Comparison of ENCODE assay signal across 25 cellular contexts in the genomic region with DNA sequence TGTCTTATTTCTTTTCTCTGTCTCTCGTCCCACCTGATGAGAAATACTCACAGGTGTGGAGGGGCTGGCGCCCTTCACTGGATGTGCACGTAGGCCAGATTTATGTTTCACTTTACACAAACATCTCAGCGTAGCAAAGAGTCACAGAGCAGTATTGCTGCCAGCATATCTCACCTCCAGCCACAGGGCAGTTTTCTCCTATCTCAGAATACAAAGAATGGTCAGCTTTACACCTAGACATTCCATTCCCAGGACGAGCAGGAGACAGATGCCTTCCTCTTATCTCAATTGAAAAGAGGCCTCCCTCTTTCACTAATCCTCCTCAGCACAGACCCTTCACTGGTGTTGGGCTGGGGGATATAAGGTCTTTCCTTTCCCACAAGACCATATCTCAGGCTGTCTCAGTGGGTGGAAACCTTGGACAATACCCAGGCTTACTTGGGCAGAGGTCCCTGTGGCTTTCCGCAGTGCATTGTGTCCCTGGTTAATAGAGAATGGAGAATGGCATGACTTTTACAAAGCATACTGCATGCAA. TPM values are rescaled to one million over a fixed set of nuclear protein-coding genes. Genes with fewer than 3 reads are reported as not detected.
DNase-seq lines count a peak whose midpoint lies in the region; ATAC-seq and TF ChIP-seq lines count a peak whose summit lies in the region.
"Had no signal": no experiment of that assay in that cellular context is flagged by ENCODE, and none has a peak within 500 bp of the region (broad histone marks: within the 10 kb centered on the region; RNA-seq: fewer than 3 reads in every experiment).

No MANE protein-coding gene starts in this region.

- POLR2A ChIA-PET in Caco-2 (lab: Charles Lee): no interaction called here
- POLR2A ChIA-PET in activated CD8-positive, alpha-beta T cell treated with anti-CD3 and anti-CD28 coated beads, Interleukin-2, amount 10 ng/mL, durations not matched to agents 7 days and 5 days (lab: Charles Lee): no interaction called here
- POLR2A ChIA-PET in naive thymus-derived CD4-positive, alpha-beta T cell (lab: Charles Lee): no interaction called here

- peak in 1 of 2 experiments; percentile 15 for DNase-seq in Caco-2
- no peak for DNase-seq in activated CD8-positive, alpha-beta T cell treated with anti-CD3 and anti-CD28 coated beads, Interleukin-2, amount 10 ng/mL, durations not matched to agents 7 days and 5 days
- DNase-seq in naive thymus-derived CD4-positive, alpha-beta T cell: no peak
- no peak for DNase-seq in NCI-H1436 (lab: John Stamatoyannopoulos, UW)
- no peak for DNase-seq in NCI-H748 treated with DMSO at 0.1 percent for 48 hours (lab: John Stamatoyannopoulos, UW)
- DNase-seq: activated naive CD4-positive, alpha-beta T cell treated with anti-CD3 and anti-CD28 coated beads for 36 hours; activated T-cell treated with anti-CD3 and anti-CD28 coated beads, Interleukin-2, amount 50 U/mL, for 48 hours; aorta; DMS 273 treated with DMSO at 0.1 percent for 48 hours; head of caudate nucleus; KBM-7; mesenchymal stem cell; MM.1S; naive B cell; NCI-H146; NCI-H2171 treated with DMSO at 0.1 percent for 48 hours; NCI-H524 treated with DMSO at 0.1 percent for 48 hours; pancreas; stimulated activated naive CD8-positive, alpha-beta T cell treated with anti-CD3 and anti-CD28 coated beads, Interleukin-15, Interleukin-2, amounts not matched to agents 100 U/mL and 50 U/mL, for 24 hours had no signal

- H3K4me2 ChIP-seq in BLaER1: peak overlapping the region; percentile 43

- peaks cover 43% of the 10 kb centered on the region for H3K9me3 Mint-ChIP-seq in Caco-2 (ENCODE audit: unreplicated experiment)
- H3K9me3 Mint-ChIP-seq in activated CD8-positive, alpha-beta T cell treated with anti-CD3 and anti-CD28 coated beads, Interleukin-2, amount 10 ng/mL, durations not matched to agents 7 days and 5 days (ENCODE audit: insufficient read depth): peaks cover 28% of the 10 kb centered on the region
- H3K9me3 Mint-ChIP-seq in naive thymus-derived CD4-positive, alpha-beta T cell: peaks cover 0 to 33% (median 0%) of the 10 kb centered on the region in 11 donors

- peaks cover 23% of the 10 kb centered on the region for H3K4me1 Mint-ChIP-seq in Caco-2 (ENCODE audit: low read depth, unreplicated experiment)
- peaks cover 38% of the 10 kb centered on the region for H3K4me1 Mint-ChIP-seq in activated CD8-positive, alpha-beta T cell treated with anti-CD3 and anti-CD28 coated beads, Interleukin-2, amount 10 ng/mL, durations not matched to agents 7 days and 5 days (ENCODE audit: low read depth)
- peaks cover 7 to 30% (median 21%) of the 10 kb centered on the region in 7 donors for H3K4me1 Mint-ChIP-seq in naive thymus-derived CD4-positive, alpha-beta T cell
- H3K4me1 Mint-ChIP-seq: naive B cell had no signal

- ATAC-seq in activated CD8-positive, alpha-beta T cell treated with anti-CD3 and anti-CD28 coated beads, Interleukin-2, amount 10 ng/mL, durations not matched to agents 7 days and 5 days: no peak
- no peak for ATAC-seq in naive thymus-derived CD4-positive, alpha-beta T cell
- ATAC-seq in HG03097 (IDR thresholded peaks at IDR 0.05; ENCODE audit: low FRiP score, unreplicated experiment) (no peak), GM19463 (IDR thresholded peaks at IDR 0.05; ENCODE audit: unreplicated experiment) (no peak)
- ATAC-seq: pancreas; sciatic nerve; stimulated activated naive CD8-positive, alpha-beta T cell treated with anti-CD3 and anti-CD28 coated beads, Interleukin-15, Interleukin-2, amounts not matched to agents 100 U/mL and 50 U/mL, for 24 hours had no signal

- no peaks in the 10 kb centered on the region for H3K27me3 Mint-ChIP-seq in Caco-2 (ENCODE audit: insufficient read depth, unreplicated experiment)
- peaks cover 2% of the 10 kb centered on the region for H3K27me3 Mint-ChIP-seq in activated CD8-positive, alpha-beta T cell treated with anti-CD3 and anti-CD28 coated beads, Interleukin-2, amount 10 ng/mL, durations not matched to agents 7 days and 5 days (ENCODE audit: low read depth)
- no peaks in the 10 kb centered on the region for H3K27me3 Mint-ChIP-seq in naive thymus-derived CD4-positive, alpha-beta T cell

- BruUV-seq in Caco-2 (replicated peaks; lab: Mats Ljungman, UMichigan): no TSS peak

- CTCF ChIA-PET in Caco-2 (lab: Charles Lee): no interaction called here
- CTCF ChIA-PET in activated CD8-positive, alpha-beta T cell treated with anti-CD3 and anti-CD28 coated beads, Interleukin-2, amount 10 ng/mL, durations not matched to agents 7 days and 5 days (lab: Charles Lee): no interaction called here
- CTCF ChIA-PET in naive thymus-derived CD4-positive, alpha-beta T cell (lab: Charles Lee): no interaction called here

- no peaks in the 10 kb centered on the region for H4K20me1 ChIP-seq in BLaER1

- H3K27me3 ChIP-seq in BLaER1 (no peaks in the 10 kb centered on the region), Caco-2 (replicated peaks; ENCODE audit: control insufficient read depth, insufficient read depth, low read length) (no peaks in the 10 kb centered on the region)
- no peaks in the 10 kb centered on the region for H3K27me3 ChIP-seq in naive thymus-derived CD4-positive, alpha-beta T cell (ENCODE audit: control insufficient read depth in 2 of 2, insufficient read depth in 2 of 2, low read length in 2 of 2)
- H3K27me3 ChIP-seq: pancreas had no signal

- H3K36me3 Mint-ChIP-seq in Caco-2 (ENCODE audit: insufficient read depth, unreplicated experiment): peaks cover 6% of the 10 kb centered on the region
- peaks cover 15% of the 10 kb centered on the region for H3K36me3 Mint-ChIP-seq in activated CD8-positive, alpha-beta T cell treated with anti-CD3 and anti-CD28 coated beads, Interleukin-2, amount 10 ng/mL, durations not matched to agents 7 days and 5 days (ENCODE audit: low read depth)
- peaks cover 0 to 10% (median 0%) of the 10 kb centered on the region in 5 donors for H3K36me3 Mint-ChIP-seq in naive thymus-derived CD4-positive, alpha-beta T cell
- H3K36me3 Mint-ChIP-seq: naive B cell had no signal

- H3K9me3 ChIP-seq in BLaER1: no peaks in the 10 kb centered on the region
- H3K9me3 ChIP-seq in Caco-2: peaks cover 12% of the 10 kb centered on the region; the same call in 1 of the 2 replicates
- no peaks in the 10 kb centered on the region for H3K9me3 ChIP-seq in naive thymus-derived CD4-positive, alpha-beta T cell (ENCODE audit: control insufficient read depth in 2 of 3, low read length in 3 of 3)
- H3K9me3 ChIP-seq: pancreas, thoracic aorta had no signal

- peaks cover 14% of the 10 kb centered on the region for H3K4me1 ChIP-seq in BLaER1
- H3K4me1 ChIP-seq in Caco-2: peaks cover 27% of the 10 kb centered on the region
- H3K4me1 ChIP-seq in naive thymus-derived CD4-positive, alpha-beta T cell (ENCODE audit: control insufficient read depth in 2 of 2, insufficient read depth in 2 of 2, low read length in 2 of 2): no peaks in the 10 kb centered on the region
- H3K4me1 ChIP-seq: pancreas had no signal

- H3K4me3 Mint-ChIP-seq in Caco-2 (ENCODE audit: unreplicated experiment): peak overlapping the region; percentile 56
- no peak overlapping the region for H3K4me3 Mint-ChIP-seq in activated CD8-positive, alpha-beta T cell treated with anti-CD3 and anti-CD28 coated beads, Interleukin-2, amount 10 ng/mL, durations not matched to agents 7 days and 5 days
- H3K4me3 Mint-ChIP-seq in naive thymus-derived CD4-positive, alpha-beta T cell: peak overlapping the region in 2 of 10 donors; percentile 10 to 24
- H3K4me3 Mint-ChIP-seq: activated naive CD4-positive, alpha-beta T cell treated with anti-CD3 and anti-CD28 coated beads for 36 hours; naive B cell had no signal

- no peak overlapping the region for H3K9ac ChIP-seq in BLaER1

- TF ChIP-seq CTCF in Caco-2 (IDR thresholded peaks at IDR 0.05; ENCODE audit: insufficient read depth in 1 of 2, low read depth in 1 of 2, low read length in 1 of 2, severe bottlenecking in 1 of 2, unreplicated experiment in 1 of 2): no peak

- no peak overlapping the region for H3K27ac ChIP-seq in BLaER1
- H3K27ac ChIP-seq in naive thymus-derived CD4-positive, alpha-beta T cell (ENCODE audit: low read depth, low read length): no peak overlapping the region
- H3K27ac ChIP-seq: C4-2B, thoracic aorta had no signal

- H3K4me3 ChIP-seq in BLaER1 (no peak overlapping the region), Caco-2 (ENCODE audit: low read depth, low read length) (no peak overlapping the region)
- H3K4me3 ChIP-seq in naive thymus-derived CD4-positive, alpha-beta T cell (ENCODE audit: low read length): no peak overlapping the region
- H3K4me3 ChIP-seq: pancreas, thoracic aorta had no signal

- peak overlapping the region; percentile 72 for H3K27ac Mint-ChIP-seq in Caco-2 (ENCODE audit: unreplicated experiment)
- H3K27ac Mint-ChIP-seq in activated CD8-positive, alpha-beta T cell treated with anti-CD3 and anti-CD28 coated beads, Interleukin-2, amount 10 ng/mL, durations not matched to agents 7 days and 5 days: peak overlapping the region; percentile 21
- peak overlapping the region in 5 of 9 donors; percentile 8 to 85 (median 42) for H3K27ac Mint-ChIP-seq in naive thymus-derived CD4-positive, alpha-beta T cell
- H3K27ac Mint-ChIP-seq: activated naive CD4-positive, alpha-beta T cell treated with anti-CD3 and anti-CD28 coated beads for 36 hours; naive B cell had no signal

- H3K36me3 ChIP-seq in BLaER1 (no peaks in the 10 kb centered on the region), Caco-2 (ENCODE audit: control insufficient read depth, insufficient read depth, low read length) (no peaks in the 10 kb centered on the region)
- no peaks in the 10 kb centered on the region for H3K36me3 ChIP-seq in naive thymus-derived CD4-positive, alpha-beta T cell (ENCODE audit: control insufficient read depth in 2 of 3, insufficient read depth in 3 of 3, low read length in 3 of 3)
- H3K36me3 ChIP-seq: pancreas, thoracic aorta had no signal

- intact Hi-C loops in Caco-2 (cut with micrococcal nuclease; ENCODE audit: unreplicated experiment): loop anchor here (1.0 to 10.0 kb wide), 2 partner anchors 52 to 497 kb away; no protein-coding TSS in a partner anchor
- intact Hi-C loops in naive thymus-derived CD4-positive, alpha-beta T cell (cut with micrococcal nuclease): no loop called here

RNA-seq across cellular contexts. Expression of a gene that starts 7.2 kb away (rescaled TPM):
- 27.5 and 28.5 TPM in 2 replicates for total RNA-seq in Caco-2 (2022)
- 10 to 100 TPM; 38.9 to 41.0 TPM for total RNA-seq in activated CD8-positive, alpha-beta T cell treated with anti-CD3 and anti-CD28 coated beads, Interleukin-2, amount 10 ng/mL, durations not matched to agents 7 days and 5 days
- total RNA-seq in naive thymus-derived CD4-positive, alpha-beta T cell: 10 to 100 TPM; 23.4 to 56.0 (median 36.8) TPM
- 10 to 100 TPM; 32.6 to 43.5 TPM for polyA plus RNA-seq in naive thymus-derived CD4-positive, alpha-beta T cell

RNA-seq across cellular contexts. Expression of a gene that starts 44.6 kb away (rescaled TPM):
- 18.8 and 21.1 TPM in 2 replicates for total RNA-seq in Caco-2 (2022)
- total RNA-seq in activated CD8-positive, alpha-beta T cell treated with anti-CD3 and anti-CD28 coated beads, Interleukin-2, amount 10 ng/mL, durations not matched to agents 7 days and 5 days: 10 to 100 TPM; 18.2 to 20.5 TPM
- total RNA-seq in naive thymus-derived CD4-positive, alpha-beta T cell: 10 to 100 TPM in 4 of 5 experiments, 1 to 10 TPM in 1; 6.7 to 30.0 (median 19.8) TPM
- polyA plus RNA-seq in naive thymus-derived CD4-positive, alpha-beta T cell: 10 to 100 TPM in 1 of 2 donors, 1 to 10 TPM in 1; 5.2 to 17.2 TPM

Comparison
In these comparisons a context has a peak if more than half of its experiments do, and no peak if none do; other contexts are left out.
1. H3K27ac Mint-ChIP-seq: peak in every context shown above with its lines; median percentile 72 in Caco-2; 42 in naive thymus-derived CD4-positive, alpha-beta T cell; 21 in activated CD8-positive, alpha-beta T cell treated with anti-CD3 and anti-CD28 coated beads, Interleukin-2, amount 10 ng/mL, durations not matched to agents 7 days and 5 days.